18 cellular contexts compared by ENCODE assay signal in genomic region chrX:115017455-115017854, GRCh38. TPM values are rescaled to one million over a fixed set of nuclear protein-coding genes. Genes with fewer than 3 reads are reported as not detected.
A peak's percentile ranks its signal among the peaks of the same experiment; 100 is the strongest.
DNase-seq lines count a peak whose midpoint lies in the region; ATAC-seq and TF ChIP-seq lines count a peak whose summit lies in the region.
"Had no signal": no experiment of that assay in that cellular context is flagged by ENCODE, and none has a peak within 500 bp of the region (broad histone marks: within the 10 kb centered on the region; RNA-seq: fewer than 3 reads in every experiment).

Gene IL13RA2 (minus strand): TSS chrX:115017616. CDS start chrX:115017269, 347 bp downstream.

- peak within 1 kb of the TSS; percentile 81 for H3K4me3 ChIP-seq in BE2C (ENCODE audit: low read depth, low read length)
- no peak within 1 kb of the TSS for H3K4me3 ChIP-seq in cardiac fibroblast (replicated peaks in 1 of 2; ENCODE audit: low read depth in 2 of 2, low read length in 2 of 2)
- H3K4me3 ChIP-seq: colonic mucosa, heart right ventricle, suprapubic skin had no signal

- no peaks in the 10 kb centered on the region for H3K27me3 Mint-ChIP-seq in type B pancreatic cell

- no peaks in the 10 kb centered on the region for H3K27me3 ChIP-seq in BE2C
- H3K27me3 ChIP-seq: colonic mucosa, suprapubic skin had no signal

- DNase-seq in BE2C (peak; percentile 41), NCI-H460 (ENCODE audit: extremely low read depth, low read depth) (peak; percentile 12), cardiac fibroblast (ENCODE audit: low read depth in 2 of 2) (peak; percentile 25 to 37), inferior parietal cortex (ENCODE audit: extremely low spot score) (peak; percentile 3), NCI-H1694 treated with DMSO at 0.1 percent for 48 hours (lab: John Stamatoyannopoulos, UW) (no peak), type B pancreatic cell (ENCODE audit: extremely low spot score, unreplicated experiment) (no peak), Right ventricle myocardium inferior (ENCODE audit: missing footprints) (no peak)
- DNase-seq in stimulated activated CD4-positive, alpha-beta T cell treated with anti-CD3 and anti-CD28 coated beads, Interleukin-4, amount 100 ng/mL, for 4 hours = no peak
- DNase-seq: activated CD8-positive, alpha-beta memory T cell treated with anti-CD3 and anti-CD28 coated beads for 24 hours; activated effector memory CD4-positive, alpha-beta T cell treated with anti-CD3 and anti-CD28 coated beads, Interleukin-2, amount 50 U/mL, for 16 hours; colonic mucosa; heart right ventricle; NCI-H2029; NCI-H526 treated with DMSO at 0.1 percent for 48 hours; T-cell had no signal

- no peaks in the 10 kb centered on the region for H3K36me3 ChIP-seq in BE2C
- H3K36me3 ChIP-seq: colonic mucosa, heart right ventricle, suprapubic skin had no signal

- no peak for ATAC-seq in Right ventricle myocardium inferior
- ATAC-seq: heart right ventricle, sciatic nerve, T-cell had no signal

- H3K27ac Mint-ChIP-seq in type B pancreatic cell = no peak within 1 kb of the TSS
- H3K27ac Mint-ChIP-seq: mesothelial cell of epicardium, T-cell had no signal

- no peaks in the 10 kb centered on the region for H3K9me3 Mint-ChIP-seq in type B pancreatic cell
- H3K9me3 Mint-ChIP-seq: mesothelial cell of epicardium had no signal

- peaks cover 6% of the 10 kb centered on the region for H3K4me1 ChIP-seq in BE2C
- H3K4me1 ChIP-seq: colonic mucosa, heart right ventricle, suprapubic skin had no signal

- intact Hi-C loops in Right ventricle myocardium inferior (cut with DNase I) = no loop called here

- TF ChIP-seq CTCF in BE2C (IDR thresholded peaks at IDR 0.05; ENCODE audit: low read depth, low read length) (no peak), cardiac fibroblast (IDR thresholded peaks at IDR 0.05; ENCODE audit: low read depth, low read length) (no peak), type B pancreatic cell (conservative IDR thresholded peaks at IDR 0.05) (no peak)

- no peak within 1 kb of the TSS for H3K4me3 Mint-ChIP-seq in type B pancreatic cell
- H3K4me3 Mint-ChIP-seq: mesothelial cell of epicardium, T-cell had no signal

- no peaks in the 10 kb centered on the region for H3K36me3 Mint-ChIP-seq in type B pancreatic cell
- H3K36me3 Mint-ChIP-seq: mesothelial cell of epicardium, T-cell had no signal

- no peaks in the 10 kb centered on the region for H3K9me3 ChIP-seq in BE2C
- H3K9me3 ChIP-seq: colonic mucosa, heart right ventricle, suprapubic skin had no signal

- H3K4me1 Mint-ChIP-seq in type B pancreatic cell (ENCODE audit: unreplicated experiment) = no peaks in the 10 kb centered on the region
- H3K4me1 Mint-ChIP-seq: T-cell had no signal

RNA-seq across cellular contexts. Expression of gene IL13RA2, which starts in this region (rescaled TPM):
- polyA plus RNA-seq in BE2C (2012; ENCODE audit: insufficient read depth, insufficient read length, low read depth) = 85.3 TPM
- total RNA-seq in NCI-H460 (2014; rRNA removed; shearing (Covaris generic)) = 24.2 and 24.5 TPM in 2 replicates
- polyA plus RNA-seq in NCI-H460 (2014; cell fraction: nucleus; rRNA removed) = 2.1 and 8.8 TPM in 2 replicates
- total RNA-seq in type B pancreatic cell (ENCODE audit: low replicate concordance) (0.43 and 2.2 TPM in 2 replicates), Right ventricle myocardium inferior (not detected)
- total RNA-seq: T-cell had no signal

Comparison
In these comparisons a context has a peak if more than half of its experiments do, and no peak if none do; other contexts are left out.
1. DNase-seq: peak in BE2C (single experiment), NCI-H460 (single experiment), cardiac fibroblast (2 of 2) and inferior parietal cortex (single experiment); none in stimulated activated CD4-positive, alpha-beta T cell treated with anti-CD3 and anti-CD28 coated beads, Interleukin-4, amount 100 ng/mL, for 4 hours (0 of 2), NCI-H1694 treated with DMSO at 0.1 percent for 48 hours (single experiment), type B pancreatic cell (single experiment) and Right ventricle myocardium inferior (single experiment).